ENCODE assay signal across 23 cellular contexts in genomic region chr1:67609942-67610341, GRCh38.
DNase-seq lines count a peak whose midpoint lies in the region; ATAC-seq and TF ChIP-seq lines count a peak whose summit lies in the region.
"Had no signal": no experiment of that assay in that cellular context is flagged by ENCODE, and none has a peak within 500 bp of the region (broad histone marks: within the 10 kb centered on the region; RNA-seq: fewer than 3 reads in every experiment).

No MANE protein-coding gene starts in this region.

- no peaks in the 10 kb centered on the region for H4K20me1 ChIP-seq in KMS-11 (ENCODE audit: insufficient read depth)

- CTCF ChIA-PET in activated CD4-positive, alpha-beta memory T cell treated with anti-CD3 and anti-CD28 coated beads for 36 hours (lab: Charles Lee): interaction anchor here (1.0 kb wide), 1 partner anchor 48 kb away, joined by 3 read pairs; no protein-coding TSS in a partner anchor

- peaks cover 6% of the 10 kb centered on the region for H3K4me1 Mint-ChIP-seq in activated CD4-positive, alpha-beta memory T cell treated with anti-CD3 and anti-CD28 coated beads for 36 hours (ENCODE audit: low read depth)
- H3K4me1 Mint-ChIP-seq: activated T-helper 17 cell treated with anti-CD3 and anti-CD28 coated beads, Interleukin-2, amount 50 U/mL, for 72 hours; CD14-positive monocyte had no signal

- peak overlapping the region; percentile 68; the same call in 1 of the 2 replicates for H3K4me2 ChIP-seq in KMS-11

- intact Hi-C loops in posterior cingulate gyrus (cut with DNase I): no loop called here
- intact Hi-C loops in activated CD4-positive, alpha-beta memory T cell treated with anti-CD3 and anti-CD28 coated beads for 36 hours (cut with micrococcal nuclease): no loop called here

- no peak for TF ChIP-seq CTCF in KMS-11 (conservative IDR thresholded peaks at IDR 0.05; ENCODE audit: low read depth, low read length)

- no peaks in the 10 kb centered on the region for H3K79me2 ChIP-seq in KMS-11 (ENCODE audit: insufficient read depth, low read depth)

- no peak for DNase-seq in posterior cingulate gyrus
- no peak for DNase-seq in activated CD4-positive, alpha-beta memory T cell treated with anti-CD3 and anti-CD28 coated beads for 36 hours
- no peak for DNase-seq in NOMO-1 (lab: John Stamatoyannopoulos, UW; ENCODE audit: unreplicated experiment in 2 of 2)
- DNase-seq: activated CD4-positive, alpha-beta T cell treated with anti-CD3 and anti-CD28 coated beads for 36 hours; activated naive CD8-positive, alpha-beta T cell treated with anti-CD3 and anti-CD28 coated beads, Interleukin-2, amount 50 U/mL, for 24 hours; cortex of kidney; GF-D8; GM23248; KG1; lower lobe of right lung; NCI-H1048; NCI-H2029; NCI-H446 treated with DMSO at 0.1 percent for 48 hours; right cardiac atrium; tibial artery had no signal

- no peaks in the 10 kb centered on the region for H3K36me3 ChIP-seq in KMS-11 (ENCODE audit: insufficient read depth)
- H3K36me3 ChIP-seq: lower lobe of right lung, tibial artery had no signal

- POLR2A ChIA-PET in activated CD4-positive, alpha-beta memory T cell treated with anti-CD3 and anti-CD28 coated beads for 36 hours (lab: Charles Lee): no interaction called here

- no peak overlapping the region for H3K27ac ChIP-seq in KMS-11
- H3K27ac ChIP-seq: GM23248, lower lobe of right lung, tibial artery had no signal

- peak; percentile 47 for ATAC-seq in GM18498 (IDR thresholded peaks at IDR 0.05; ENCODE audit: unreplicated experiment)
- ATAC-seq in GM19467 (IDR thresholded peaks at IDR 0.05; ENCODE audit: unreplicated experiment): peak; percentile 29
- peak; percentile 43 for ATAC-seq in HG02763 (IDR thresholded peaks at IDR 0.05; ENCODE audit: unreplicated experiment)
- no peak for ATAC-seq in HG03045 (IDR thresholded peaks at IDR 0.05; ENCODE audit: unreplicated experiment)
- ATAC-seq: activated CD4-positive, alpha-beta T cell treated with anti-CD3 and anti-CD28 coated beads for 36 hours; activated naive CD8-positive, alpha-beta T cell treated with anti-CD3 and anti-CD28 coated beads, Interleukin-2, amount 50 U/mL, for 24 hours; lower lobe of right lung; right cardiac atrium had no signal

- peak overlapping the region; percentile 22; the same call in 1 of the 2 replicates for H2AFZ ChIP-seq in KMS-11 (ENCODE audit: low read depth)
- H2AFZ ChIP-seq: GM23248 had no signal

- H3K9me3 Mint-ChIP-seq in activated CD4-positive, alpha-beta memory T cell treated with anti-CD3 and anti-CD28 coated beads for 36 hours: no peaks in the 10 kb centered on the region
- H3K9me3 Mint-ChIP-seq: activated naive CD8-positive, alpha-beta T cell treated with anti-CD3 and anti-CD28 coated beads, Interleukin-2, amount 50 U/mL, for 24 hours; activated T-helper 17 cell treated with anti-CD3 and anti-CD28 coated beads, Interleukin-2, amount 50 U/mL, for 72 hours had no signal

- no peaks in the 10 kb centered on the region for H3K36me3 Mint-ChIP-seq in activated CD4-positive, alpha-beta memory T cell treated with anti-CD3 and anti-CD28 coated beads for 36 hours
- H3K36me3 Mint-ChIP-seq: brain, CD14-positive monocyte had no signal

- H3K27me3 ChIP-seq in KMS-11 (ENCODE audit: insufficient read depth, low read depth): no peaks in the 10 kb centered on the region
- H3K27me3 ChIP-seq: tibial artery had no signal

- H3K9ac ChIP-seq in KMS-11: no peak overlapping the region
- H3K9ac ChIP-seq: GM23248 had no signal

- no peak overlapping the region for H3K4me3 ChIP-seq in KMS-11 (IDR thresholded peaks at IDR 0.05; ENCODE audit: insufficient read depth, low read depth, low read length)
- H3K4me3 ChIP-seq: GM23248, lower lobe of right lung, tibial artery had no signal

- no peak overlapping the region for H3K27ac Mint-ChIP-seq in activated CD4-positive, alpha-beta memory T cell treated with anti-CD3 and anti-CD28 coated beads for 36 hours
- H3K27ac Mint-ChIP-seq: activated CD4-positive, alpha-beta T cell treated with anti-CD3 and anti-CD28 coated beads for 36 hours; activated naive CD8-positive, alpha-beta T cell treated with anti-CD3 and anti-CD28 coated beads, Interleukin-2, amount 50 U/mL, for 24 hours; activated T-helper 17 cell treated with anti-CD3 and anti-CD28 coated beads, Interleukin-2, amount 50 U/mL, for 72 hours; brain; CD14-positive monocyte had no signal

- H3K4me3 Mint-ChIP-seq in activated CD4-positive, alpha-beta memory T cell treated with anti-CD3 and anti-CD28 coated beads for 36 hours: no peak overlapping the region
- H3K4me3 Mint-ChIP-seq: activated CD4-positive, alpha-beta T cell treated with anti-CD3 and anti-CD28 coated beads for 36 hours; activated naive CD8-positive, alpha-beta T cell treated with anti-CD3 and anti-CD28 coated beads, Interleukin-2, amount 50 U/mL, for 24 hours; activated T-helper 17 cell treated with anti-CD3 and anti-CD28 coated beads, Interleukin-2, amount 50 U/mL, for 72 hours; brain; CD14-positive monocyte had no signal

- H3K27me3 Mint-ChIP-seq in activated CD4-positive, alpha-beta memory T cell treated with anti-CD3 and anti-CD28 coated beads for 36 hours: no peaks in the 10 kb centered on the region
- H3K27me3 Mint-ChIP-seq: activated naive CD8-positive, alpha-beta T cell treated with anti-CD3 and anti-CD28 coated beads, Interleukin-2, amount 50 U/mL, for 24 hours; brain had no signal

- peaks cover 18% of the 10 kb centered on the region for H3K4me1 ChIP-seq in KMS-11 (ENCODE audit: low read depth, poor library complexity, severe bottlenecking)
